In the genomic region with DNA sequence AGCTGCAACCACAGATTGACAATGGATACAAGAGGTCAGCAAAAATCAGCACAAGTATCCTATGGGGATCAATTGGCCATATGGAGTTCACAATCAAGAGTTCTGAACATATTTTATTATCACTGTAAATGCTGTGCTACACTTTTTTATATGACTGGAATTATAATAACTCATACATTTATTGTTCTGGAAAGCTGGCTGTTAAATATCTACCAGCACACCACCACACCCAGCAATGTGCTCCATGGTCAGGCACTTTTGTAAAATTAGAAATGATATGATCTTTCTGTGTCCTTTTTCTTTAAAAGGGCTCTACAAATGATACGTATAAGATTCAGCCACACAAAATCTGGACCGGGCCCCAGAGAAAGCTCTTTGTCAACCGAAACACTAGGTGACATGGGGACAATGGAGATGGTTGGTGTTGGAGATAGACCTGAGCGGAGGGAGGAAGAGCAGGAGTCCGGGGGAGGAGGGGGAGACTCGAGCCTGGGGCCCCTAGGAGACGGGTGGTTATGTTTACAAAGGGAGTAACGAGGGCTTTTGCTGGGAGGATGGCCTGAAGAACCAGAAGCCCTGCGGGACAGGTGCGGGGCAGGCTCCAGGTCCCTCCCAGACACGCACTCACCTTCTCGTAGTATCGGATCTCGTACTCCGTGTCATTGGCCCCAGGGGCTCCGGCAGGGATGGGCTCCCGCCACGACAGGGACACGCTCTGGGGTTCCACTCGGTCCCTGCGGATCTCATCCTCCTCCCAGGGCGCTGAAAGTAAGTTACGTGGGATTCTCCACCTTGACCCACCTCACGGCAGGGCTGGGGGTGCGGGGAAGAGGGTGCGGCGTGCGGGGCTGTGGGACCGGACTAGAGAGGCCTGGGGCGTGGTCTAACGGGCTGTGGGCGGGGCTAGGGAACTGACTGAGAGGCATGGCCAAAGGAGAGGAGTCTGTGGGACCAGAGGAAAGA, we compare ENCODE assay signal across 1 cellular context.
TF ChIP-seq lines count a peak whose summit lies in the region.

No MANE protein-coding gene starts in this region.

TF ChIP-seq in K562, 482 proteins besides CTCF, POLR2A, EP300 and RAD21:
- TF ChIP-seq, protein P1, sequence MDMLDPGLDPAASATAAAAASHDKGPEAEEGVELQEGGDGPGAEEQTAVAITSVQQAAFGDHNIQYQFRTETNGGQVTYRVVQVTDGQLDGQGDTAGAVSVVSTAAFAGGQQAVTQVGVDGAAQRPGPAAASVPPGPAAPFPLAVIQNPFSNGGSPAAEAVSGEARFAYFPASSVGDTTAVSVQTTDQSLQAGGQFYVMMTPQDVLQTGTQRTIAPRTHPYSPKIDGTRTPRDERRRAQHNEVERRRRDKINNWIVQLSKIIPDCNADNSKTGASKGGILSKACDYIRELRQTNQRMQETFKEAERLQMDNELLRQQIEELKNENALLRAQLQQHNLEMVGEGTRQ (CRISPR knock-in tag; IDR thresholded peaks at IDR 0.05), result no peak
- no peak for TF ChIP-seq ZNF263 (CRISPR knock-in tag; IDR thresholded peaks at IDR 0.05; ENCODE audit: borderline replicate concordance)
- no peak for TF ChIP-seq POU5F1 (IDR thresholded peaks at IDR 0.05; ENCODE audit: borderline replicate concordance, low read depth, low read length, partially characterized antibody)
- no peak for TF ChIP-seq TGIF2 (CRISPR knock-in tag; IDR thresholded peaks at IDR 0.05)
- no peak for TF ChIP-seq RBM39 (optimal IDR thresholded peaks at IDR 0.05; ENCODE audit: low read depth, low read length)
- no peak for TF ChIP-seq HNRNPK (IDR thresholded peaks at IDR 0.05; ENCODE audit: low read depth, low read length, poor library complexity, severe bottlenecking)
- TF ChIP-seq ZKSCAN8 (CRISPR knock-in tag; IDR thresholded peaks at IDR 0.05), result no peak
- no peak for TF ChIP-seq ZNF197 (CRISPR knock-in tag; IDR thresholded peaks at IDR 0.05; ENCODE audit: low read depth)
TF ChIP-seq in K562: peak in this region for 0.
